ENCODE assay signal across 27 cellular contexts in the genomic region with DNA sequence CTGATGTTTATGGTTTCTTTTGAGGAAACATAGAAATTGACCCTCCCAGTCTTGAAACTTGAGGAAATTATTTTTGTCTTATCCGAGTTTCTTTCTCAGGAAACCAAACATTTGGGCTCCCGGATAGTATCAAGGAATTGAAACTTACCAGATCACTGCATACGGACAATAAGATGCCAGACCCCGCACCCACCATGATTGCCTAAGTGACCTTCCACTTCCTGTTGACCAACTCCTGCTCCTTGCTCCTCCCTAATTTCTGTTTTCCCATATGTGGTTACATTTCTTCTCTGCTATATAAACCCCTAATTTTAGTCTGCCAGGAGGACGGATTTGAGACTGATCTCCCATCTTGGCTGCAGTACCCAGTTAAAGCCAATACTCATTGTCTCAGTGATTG.
"Had no signal": no experiment of that assay in that cellular context is flagged by ENCODE, and none has a peak within 500 bp of the region (broad histone marks: within the 10 kb centered on the region; RNA-seq: fewer than 3 reads in every experiment).

No MANE protein-coding gene starts in this region.

- H3K27ac ChIP-seq: coronary artery, neutrophil, pancreas, right lobe of liver, suprapubic skin, transverse colon, vagina had no signal

- H3K4me3 Mint-ChIP-seq: effector memory CD8-positive, alpha-beta T cell; memory B cell; mesothelial cell of epicardium; naive B cell; natural killer cell treated with Interleukin-12 subunit alpha and Interleukin-12 subunit beta and Interleukin-15 and Interleukin-18, amount 100 ng/mL, for 72 hours; neural crest cell; stimulated activated naive CD8-positive, alpha-beta T cell treated with anti-CD3 and anti-CD28 coated beads, Interleukin-15, amount 100 ng/mL, for 72 hours had no signal

- H3K4me1 Mint-ChIP-seq: mesothelial cell of epicardium, neural crest cell had no signal

- H3K9me3 Mint-ChIP-seq: effector memory CD8-positive, alpha-beta T cell; memory B cell; natural killer cell treated with Interleukin-12 subunit alpha and Interleukin-12 subunit beta and Interleukin-15 and Interleukin-18, amount 100 ng/mL, for 72 hours; stimulated activated naive CD8-positive, alpha-beta T cell treated with anti-CD3 and anti-CD28 coated beads, Interleukin-15, amount 100 ng/mL, for 72 hours had no signal

- H3K36me3 ChIP-seq: neutrophil, pancreas, suprapubic skin, transverse colon, vagina had no signal

- H3K27me3 ChIP-seq: neutrophil, pancreas, right lobe of liver, suprapubic skin, transverse colon, vagina had no signal

- H3K4me2 ChIP-seq: smooth muscle cell had no signal

- H3K9me3 ChIP-seq: mucosa of descending colon, neutrophil, pancreas, right lobe of liver, suprapubic skin, transverse colon, vagina had no signal

- ATAC-seq: effector memory CD8-positive, alpha-beta T cell; left ventricle myocardium superior; mucosa of descending colon; natural killer cell treated with Interleukin-12 subunit alpha and Interleukin-12 subunit beta and Interleukin-15 and Interleukin-18, amount 100 ng/mL, for 72 hours; pancreas; right lobe of liver; stimulated activated naive CD8-positive, alpha-beta T cell treated with anti-CD3 and anti-CD28 coated beads, Interleukin-15, amount 100 ng/mL, for 72 hours had no signal

- H3K4me1 ChIP-seq: pancreas, right lobe of liver, suprapubic skin, transverse colon, vagina had no signal

- H3K4me3 ChIP-seq: coronary artery, lung, mucosa of descending colon, pancreas, right lobe of liver, smooth muscle cell, suprapubic skin, transverse colon, vagina had no signal

- H3K36me3 Mint-ChIP-seq: memory B cell, mesothelial cell of epicardium, naive B cell had no signal

- DNase-seq: effector memory CD8-positive, alpha-beta T cell; head of caudate nucleus; left ventricle myocardium superior; mucosa of descending colon; naive B cell; pancreas; right lobe of liver; stimulated activated CD4-positive, alpha-beta T cell treated with anti-CD3 and anti-CD28 coated beads, Interleukin-12 subunit alpha, Interleukin-12 subunit beta, amount 100 ng/mL, for 4 hours; stimulated activated CD4-positive, alpha-beta T cell treated with anti-CD3 and anti-CD28 coated beads, Interleukin-1b, Interleukin-23, amount 100 ng/mL, for 48 hours; stimulated activated CD4-positive, alpha-beta T cell treated with anti-CD3 and anti-CD28 coated beads, Interleukin-4, amount 100 ng/mL, for 1 hour; stimulated activated CD8-positive, alpha-beta memory T cell treated with anti-CD3 and anti-CD28 coated beads, Interleukin-4, amount 100 ng/mL, for 48 hours; stimulated activated naive CD4-positive, alpha-beta T cell; stimulated activated naive CD8-positive, alpha-beta T cell treated with anti-CD3 and anti-CD28 coated beads, Interleukin-15, amount 100 ng/mL, for 72 hours; transverse colon had no signal

- FAIRE-seq: endometrium, frontal cortex, keratinocyte, pancreas had no signal

- H3K27me3 Mint-ChIP-seq: effector memory CD8-positive, alpha-beta T cell had no signal

- H3K27ac Mint-ChIP-seq: effector memory CD8-positive, alpha-beta T cell; memory B cell; mesothelial cell of epicardium; natural killer cell treated with Interleukin-12 subunit alpha and Interleukin-12 subunit beta and Interleukin-15 and Interleukin-18, amount 100 ng/mL, for 72 hours; stimulated activated naive CD8-positive, alpha-beta T cell treated with anti-CD3 and anti-CD28 coated beads, Interleukin-15, amount 100 ng/mL, for 72 hours had no signal
